In genomic region chr18:9971313-9971920, GRCh38 we compare ENCODE assay signal across 8 cellular contexts. TPM values are rescaled to one million over a fixed set of nuclear protein-coding genes. Genes with fewer than 3 reads are reported as not detected.
DNase-seq lines count a peak whose midpoint lies in the region; ATAC-seq and TF ChIP-seq lines count a peak whose summit lies in the region.

No MANE protein-coding gene starts in this region.

- H3K4me1 ChIP-seq in right atrium auricular region, result no peaks in the 10 kb centered on the region

- H3K4me3 ChIP-seq in right atrium auricular region, result no peak overlapping the region

- H3K9me3 ChIP-seq in right atrium auricular region, result peaks cover 0 to 16% of the 10 kb centered on the region in 2 donors

- DNase-seq in NCI-H1417 (lab: John Stamatoyannopoulos, UW) (peak; percentile 71 to 94 (median 80)), T follicular helper cell (ENCODE audit: low read depth) (peak; percentile 50), amniotic stem cell (lab: John Stamatoyannopoulos, UW) (peak; percentile 22), right atrium auricular region (ENCODE audit: low spot score) (peak; percentile 90), sciatic nerve (ENCODE audit: low spot score) (peak; percentile 87)

- no peaks in the 10 kb centered on the region for H3K36me3 ChIP-seq in right atrium auricular region

- no peaks in the 10 kb centered on the region for H3K27me3 ChIP-seq in right atrium auricular region

- H3K27ac ChIP-seq in right atrium auricular region, result no peak overlapping the region

- TF ChIP-seq CTCF in GM12873 (IDR thresholded peaks at IDR 0.05; ENCODE audit: insufficient read depth, low read depth, low read length, missing control alignments) (peak; percentile 67), right atrium auricular region (IDR thresholded peaks at IDR 0.05) (peak; percentile 80 to 89)

- ATAC-seq in sciatic nerve, result peak; percentile 84
- ATAC-seq in GM21526 (IDR thresholded peaks at IDR 0.05; ENCODE audit: low FRiP score, unreplicated experiment), result no peak
- no peak for ATAC-seq in HG02642 (IDR thresholded peaks at IDR 0.05; ENCODE audit: poor library complexity, unreplicated experiment)

- intact Hi-C loops in sciatic nerve (cut with DNase I), result loop anchor here (2.0 kb wide), 1 partner anchor 549 kb away; no protein-coding TSS in a partner anchor

RNA-seq across cellular contexts. Expression of gene VAPA, which starts 57.6 kb away (rescaled TPM):
- total RNA-seq in right atrium auricular region (100 to 1,000 TPM; 213 to 227 TPM), sciatic nerve (184 TPM)

Comparison
In these comparisons a context has a peak if more than half of its experiments do, and no peak if none do; other contexts are left out.
1. DNase-seq: peak in every context shown above with its lines; median percentile 90 in right atrium auricular region; 87 in sciatic nerve; 80 in NCI-H1417; 50 in T follicular helper cell; 22 in amniotic stem cell.